Comparison of ENCODE assay signal across 9 cellular contexts in genomic region chr14:74620497-74620921, GRCh38. TPM values are rescaled to one million over a fixed set of nuclear protein-coding genes. Genes with fewer than 3 reads are reported as not detected.
DNase-seq lines count a peak whose midpoint lies in the region; ATAC-seq and TF ChIP-seq lines count a peak whose summit lies in the region.
"Had no signal": no experiment of that assay in that cellular context is flagged by ENCODE, and none has a peak within 500 bp of the region (broad histone marks: within the 10 kb centered on the region; RNA-seq: fewer than 3 reads in every experiment).

No MANE protein-coding gene starts in this region.

- no peak overlapping the region for H3K4me3 Mint-ChIP-seq in neural progenitor cell

- no peaks in the 10 kb centered on the region for H3K9me3 Mint-ChIP-seq in neural progenitor cell

- no peak overlapping the region for H3K9ac ChIP-seq in neural progenitor cell

- H3K4me1 Mint-ChIP-seq in neural progenitor cell, result peaks cover 25% of the 10 kb centered on the region

- peaks cover 12% of the 10 kb centered on the region for H3K27me3 Mint-ChIP-seq in neural progenitor cell (ENCODE audit: insufficient read depth, low read depth)

- TF ChIP-seq CTCF in right atrium auricular region (IDR thresholded peaks at IDR 0.05) (no peak), neural progenitor cell (IDR thresholded peaks at IDR 0.05) (no peak)

- no peak overlapping the region for H3K27ac Mint-ChIP-seq in neural progenitor cell

- H3K9me3 ChIP-seq in right atrium auricular region (no peaks in the 10 kb centered on the region), aorta (ENCODE audit: control insufficient read depth, low read length) (no peaks in the 10 kb centered on the region), neural progenitor cell (ENCODE audit: low read depth) (no peaks in the 10 kb centered on the region)

- H3K36me3 ChIP-seq in right atrium auricular region (no peaks in the 10 kb centered on the region), aorta (ENCODE audit: control insufficient read depth in 1 of 2, insufficient read depth in 2 of 2, low read length in 1 of 2) (no peaks in the 10 kb centered on the region), neural progenitor cell (no peaks in the 10 kb centered on the region)

- no peaks in the 10 kb centered on the region for H3F3A ChIP-seq in neural progenitor cell (ENCODE audit: low read depth)

- no peaks in the 10 kb centered on the region for H3K27me3 ChIP-seq in right atrium auricular region
- H3K27me3 ChIP-seq in aorta (ENCODE audit: control insufficient read depth in 1 of 2, insufficient read depth in 2 of 2, low read length in 1 of 2), result no peaks in the 10 kb centered on the region
- no peaks in the 10 kb centered on the region for H3K27me3 ChIP-seq in neural progenitor cell

- H3K4me1 ChIP-seq in right atrium auricular region (peaks cover 0 to 50% of the 10 kb centered on the region in 2 donors), aorta (ENCODE audit: control insufficient read depth in 1 of 2, insufficient read depth in 2 of 2, low read length in 2 of 2) (peaks cover 10 to 13% of the 10 kb centered on the region in 2 donors), neural progenitor cell (peaks cover 9% of the 10 kb centered on the region)

- ATAC-seq in aorta (ENCODE audit: low FRiP score) (no peak), HG02973 (IDR thresholded peaks at IDR 0.05; ENCODE audit: unreplicated experiment) (no peak)

- intact Hi-C loops in aorta (cut with DNase I), result no loop called here

- H3K4me3 ChIP-seq in right atrium auricular region, result no peak overlapping the region
- no peak overlapping the region for H3K4me3 ChIP-seq in aorta (ENCODE audit: low read length in 2 of 2)
- no peak overlapping the region for H3K4me3 ChIP-seq in neural progenitor cell

- H4K20me1 ChIP-seq in neural progenitor cell (ENCODE audit: low read depth), result no peaks in the 10 kb centered on the region

- peak; percentile 48 for DNase-seq in stimulated activated CD4-positive, alpha-beta T cell treated with anti-CD3 and anti-CD28 coated beads, Interleukin-1b, Interleukin-23, amount 100 ng/mL, for 48 hours
- DNase-seq in stimulated activated CD4-positive, alpha-beta T cell treated with anti-CD3 and anti-CD28 coated beads, Interleukin-4, amount 100 ng/mL, for 1 hour, result no peak
- DNase-seq in activated CD8-positive, alpha-beta memory T cell treated with anti-CD3 and anti-CD28 coated beads, Interleukin-2, amount 50 U/mL, for 48 hours, result peak; percentile 63
- DNase-seq in right atrium auricular region (ENCODE audit: low spot score), result no peak
- DNase-seq in aorta, result no peak
- no peak for DNase-seq in NCI-H187 treated with DMSO at 0.1 percent for 48 hours (lab: John Stamatoyannopoulos, UW)
- no peak for DNase-seq in neural progenitor cell (ENCODE audit: low spot score)

- H3K27ac ChIP-seq in right atrium auricular region, result peak overlapping the region; percentile 56 to 80
- H3K27ac ChIP-seq in aorta (ENCODE audit: low read depth in 1 of 2, low read length in 2 of 2), result peak overlapping the region; percentile 67 to 68
- no peak overlapping the region for H3K27ac ChIP-seq in neural progenitor cell
- H3K27ac ChIP-seq: VCaP had no signal

- no peak overlapping the region for H2AFZ ChIP-seq in neural progenitor cell (replicated peaks)

- H3K36me3 Mint-ChIP-seq in neural progenitor cell, result no peaks in the 10 kb centered on the region

- no peak overlapping the region for H3K4me2 ChIP-seq in neural progenitor cell

- H3K79me2 ChIP-seq in neural progenitor cell (ENCODE audit: low read depth), result no peaks in the 10 kb centered on the region

- whole genome bisulfite sequencing in aorta, 2 donors, result 44 to 50% methylated on average over 2 of the region's 2 CpGs

RNA-seq across cellular contexts. Expression of gene LTBP2, which starts 8.5 kb away (rescaled TPM):
- total RNA-seq in right atrium auricular region, result 100 to 1,000 TPM in 1 of 2 donors, 10 to 100 TPM in 1; 32.1 to 102 TPM
- 100 to 1,000 TPM; 209 to 363 TPM for total RNA-seq in aorta
- polyA plus RNA-seq in aorta, result 100 to 1,000 TPM in 1 of 2 donors, 10 to 100 TPM in 1; 40.4 to 247 TPM
- 0.43 and 0.84 TPM in 2 replicates for total RNA-seq in neural progenitor cell (ENCODE audit: low replicate concordance)

Comparison
In these comparisons a context has a peak if more than half of its experiments do, and no peak if none do; other contexts are left out.
1. DNase-seq: peak in stimulated activated CD4-positive, alpha-beta T cell treated with anti-CD3 and anti-CD28 coated beads, Interleukin-1b, Interleukin-23, amount 100 ng/mL, for 48 hours (single experiment) and activated CD8-positive, alpha-beta memory T cell treated with anti-CD3 and anti-CD28 coated beads, Interleukin-2, amount 50 U/mL, for 48 hours (single experiment); none in stimulated activated CD4-positive, alpha-beta T cell treated with anti-CD3 and anti-CD28 coated beads, Interleukin-4, amount 100 ng/mL, for 1 hour (single experiment), right atrium auricular region (single experiment), aorta (0 of 2), NCI-H187 treated with DMSO at 0.1 percent for 48 hours (single experiment) and neural progenitor cell (single experiment).
2. RNA of gene LTBP2, which starts 8.5 kb away (total RNA-seq): 209 to 363 TPM in aorta and 32.1 to 102 TPM in right atrium auricular region; 0.43 to 0.84 TPM in neural progenitor cell; every median in the first group is over 10 times any median in the second.